Comparison of ENCODE assay signal across 22 cellular contexts in genomic region chr1:41833519-41834000, GRCh38.
A peak's percentile ranks its signal among the peaks of the same experiment; 100 is the strongest.
DNase-seq lines count a peak whose midpoint lies in the region; ATAC-seq, FAIRE-seq and TF ChIP-seq lines count a peak whose summit lies in the region.
"Had no signal": no experiment of that assay in that cellular context is flagged by ENCODE, and none has a peak within 500 bp of the region (broad histone marks: within the 10 kb centered on the region; RNA-seq: fewer than 3 reads in every experiment).

No MANE protein-coding gene starts in this region.

- ATAC-seq in Right ventricle myocardium superior (ENCODE audit: poor library complexity) (no peak), K562 (no peak)
- ATAC-seq: CD8-positive, alpha-beta T cell had no signal

- in situ Hi-C loops in K562 (cut with MboI): no loop called here

- CTCF ChIA-PET in K562 (lab: Yijun Ruan, JAX; ENCODE audit: low intra/inter-chr PET ratio): interaction anchor here (0.6 kb wide), 1 partner anchor 99 kb away, joined by 6 read pairs; no protein-coding TSS in a partner anchor

- no peaks in the 10 kb centered on the region for H3K9me1 ChIP-seq in K562 (ENCODE audit: control insufficient read depth, insufficient read depth, low read length)

- no peaks in the 10 kb centered on the region for H3K36me3 ChIP-seq in K562 (ENCODE audit: control insufficient read depth, insufficient read depth, low read length)
- H3K36me3 ChIP-seq in smooth muscle cell (ENCODE audit: low read depth): no peaks in the 10 kb centered on the region
- H3K36me3 ChIP-seq: BLaER1, HAP-1 had no signal

- H3K9me3 ChIP-seq in K562 (replicated peaks; ENCODE audit: control insufficient read depth, insufficient read depth, low read depth, low read length) (no peaks in the 10 kb centered on the region), smooth muscle cell (replicated peaks; ENCODE audit: low read depth) (no peaks in the 10 kb centered on the region)
- H3K9me3 ChIP-seq: BLaER1, Caco-2, HAP-1 had no signal

- H3K27ac ChIP-seq in K562 (ENCODE audit: extremely low read depth, low read depth, low read length) (no peak overlapping the region), smooth muscle cell (ENCODE audit: low read depth) (no peak overlapping the region)
- H3K27ac ChIP-seq: 22Rv1, BLaER1, C4-2B had no signal

- TF ChIP-seq CTCF in K562 (IDR thresholded peaks at IDR 0.05 in 2 of 3, conservative IDR thresholded peaks at IDR 0.05 in 1 of 3; ENCODE audit: insufficient read depth in 2 of 3, low read depth in 1 of 3, low read length in 3 of 3) (no peak), smooth muscle cell (IDR thresholded peaks at IDR 0.05; ENCODE audit: borderline replicate concordance, insufficient read depth, poor library complexity, severe bottlenecking) (no peak)

- H3K4me3 ChIP-seq in K562 (no peak overlapping the region), smooth muscle cell (no peak overlapping the region)
- H3K4me3 ChIP-seq: BLaER1, HAP-1 had no signal

- BruUV-seq in K562 (replicated peaks; lab: Mats Ljungman, UMichigan): no TSS peak

- H3K9ac ChIP-seq in K562 (ENCODE audit: insufficient read depth in 1 of 2, low read depth in 2 of 2, low read length in 2 of 2) (no peak overlapping the region), smooth muscle cell (ENCODE audit: low read depth) (no peak overlapping the region)
- H3K9ac ChIP-seq: BLaER1 had no signal

- no peak for TF ChIP-seq EP300 in K562 (IDR thresholded peaks at IDR 0.05; ENCODE audit: low read length)

- H3K79me2 ChIP-seq in K562 (ENCODE audit: control insufficient read depth, insufficient read depth, low read length) (no peaks in the 10 kb centered on the region), smooth muscle cell (ENCODE audit: low read depth) (no peaks in the 10 kb centered on the region)

- WGBS in K562 (ENCODE audit: insufficient coverage, low coverage, missing lambda C conversion rate): 2% methylated on average over 5 of the region's 5 CpGs
- WGBS in smooth muscle cell (ENCODE audit: low lambda C conversion rate): 77% methylated on average over 5 of the region's 5 CpGs

- no peak for FAIRE-seq in K562 (lab: Jason Lieb, UNC)
- FAIRE-seq: A204.1, GM12891, GM18507, H54 had no signal

- H3K4me1 ChIP-seq in K562 (replicated peaks in 1 of 2; ENCODE audit: control insufficient read depth in 2 of 2, insufficient read depth in 2 of 2, low read length in 2 of 2) (no peaks in the 10 kb centered on the region; a peak in 1 of 5 replicates), smooth muscle cell (ENCODE audit: low read depth) (no peaks in the 10 kb centered on the region)
- H3K4me1 ChIP-seq: BLaER1, Caco-2, HAP-1 had no signal

- no peaks in the 10 kb centered on the region for H3F3A ChIP-seq in smooth muscle cell (ENCODE audit: low read depth)

- H2AFZ ChIP-seq in K562 (ENCODE audit: low read depth, low read length): no peak overlapping the region
- no peak overlapping the region for H2AFZ ChIP-seq in smooth muscle cell (ENCODE audit: low read depth)

- H4K20me1 ChIP-seq in K562 (replicated peaks; ENCODE audit: control insufficient read depth, insufficient read depth, low read length): 0 out of 2 replicates have a peak, but pooled peaks cover 2% of the 10 kb centered on the region
- H4K20me1 ChIP-seq in smooth muscle cell (ENCODE audit: low read depth): no peaks in the 10 kb centered on the region
- H4K20me1 ChIP-seq: BLaER1 had no signal

- TF ChIP-seq POLR2A in K562 (conservative IDR thresholded peaks at IDR 0.05): no peak

- intact Hi-C loops in cardiac septum (cut with DNase I): no loop called here
- intact Hi-C loops in Right ventricle myocardium superior (cut with DNase I): loop anchor here (10.0 kb wide), 1 partner anchor 201 kb away; no protein-coding TSS in a partner anchor
- intact Hi-C loops in K562 (cut with micrococcal nuclease): no loop called here

- H3K27me3 ChIP-seq in K562 (ENCODE audit: control insufficient read depth in 2 of 2, insufficient read depth in 2 of 2, low read length in 2 of 2) (peaks cover 5 to 16% of the 10 kb centered on the region in 2 experiments; a peak in 3 of 5 replicates), smooth muscle cell (ENCODE audit: low read depth) (no peaks in the 10 kb centered on the region)
- H3K27me3 ChIP-seq: BLaER1 had no signal

- TF ChIP-seq RAD21 in K562 (CRISPR knock-in tag; conservative IDR thresholded peaks at IDR 0.05 in 1 of 2, IDR thresholded peaks at IDR 0.05 in 1 of 2): no peak

- H3K4me2 ChIP-seq in K562 (ENCODE audit: insufficient read depth, low read length) (no peak overlapping the region), smooth muscle cell (no peak overlapping the region)
- H3K4me2 ChIP-seq: BLaER1 had no signal

- DNase-seq in cardiac septum (ENCODE audit: low spot score) (peak; percentile 41), Right ventricle myocardium superior (no peak), OCI-M1 (lab: John Stamatoyannopoulos, UW) (peak; percentile 30), K562 (ENCODE audit: extremely low read depth in 1 of 4, low spot score in 3 of 4) (peak in 1 of 4 experiments; percentile 19), NCI-H1694 (lab: John Stamatoyannopoulos, UW) (no peak), smooth muscle cell (lab: John Stamatoyannopoulos, UW; ENCODE audit: unreplicated experiment) (no peak)
- DNase-seq: Caco-2; CD4-positive, CD25-positive, alpha-beta regulatory T cell; CD8-positive, alpha-beta T cell; DMS153; EL; GF-D8; GOT3; HFFc6 had no signal

- POLR2A ChIA-PET in K562 (lab: Yijun Ruan, JAX): interaction anchor here (1.0 kb wide), 1 partner anchor 9 kb away, joined by 6 read pairs; no protein-coding TSS in a partner anchor

TF ChIP-seq in K562, 482 proteins besides CTCF, POLR2A, EP300 and RAD21 (continues in another document):
- no peak for TF ChIP-seq ZNF639 (CRISPR knock-in tag; conservative IDR thresholded peaks at IDR 0.05 in 1 of 2, IDR thresholded peaks at IDR 0.05 in 1 of 2)
- TF ChIP-seq CBFA2T2 (conservative IDR thresholded peaks at IDR 0.05): peak; percentile 17; the same call in 1 of the 2 replicates
- no peak for TF ChIP-seq KLF13 (tag; IDR thresholded peaks at IDR 0.05; ENCODE audit: borderline replicate concordance, low read depth)
- no peak for TF ChIP-seq ZNF133 (CRISPR knock-in tag; IDR thresholded peaks at IDR 0.05)
- no peak for TF ChIP-seq ETV6 (IDR thresholded peaks at IDR 0.05; ENCODE audit: borderline replicate concordance in 1 of 2, low read depth in 2 of 2, low read length in 1 of 2)
- no peak for TF ChIP-seq ETV6 (CRISPR knock-in tag; IDR thresholded peaks at IDR 0.05; ENCODE audit: borderline replicate concordance)
- TF ChIP-seq NEUROD1 (IDR thresholded peaks at IDR 0.05; ENCODE audit: borderline replicate concordance, low read depth, low read length, partially characterized antibody): no peak
- TF ChIP-seq ZNF512 (tag; IDR thresholded peaks at IDR 0.05): no peak
- peak; percentile 23; the same call in 1 of the 2 replicates for TF ChIP-seq ARID1B (IDR thresholded peaks at IDR 0.05)
- TF ChIP-seq TCF3 (CRISPR knock-in tag; IDR thresholded peaks at IDR 0.05): peak; percentile 36; the same call in 1 of the 2 replicates
- TF ChIP-seq PKNOX1 (IDR thresholded peaks at IDR 0.05): peak; percentile 53; the same call in 1 of the 2 replicates
- TF ChIP-seq PPARD (CRISPR knock-in tag; IDR thresholded peaks at IDR 0.05): no peak
- no peak for TF ChIP-seq MLLT1 (IDR thresholded peaks at IDR 0.05)

Comparison
In these comparisons a context has a peak if more than half of its experiments do, and no peak if none do; other contexts are left out.
1. DNase-seq: peak in cardiac septum (single experiment) and OCI-M1 (single experiment); none in Right ventricle myocardium superior (single experiment), NCI-H1694 (single experiment) and smooth muscle cell (single experiment).